In genomic region chr6:42790549-42791181, GRCh38 we compare ENCODE assay signal across 9 cellular contexts. TPM values are rescaled to one million over a fixed set of nuclear protein-coding genes. Genes with fewer than 3 reads are reported as not detected.
DNase-seq lines count a peak whose midpoint lies in the region; ATAC-seq and TF ChIP-seq lines count a peak whose summit lies in the region.
"Had no signal": no experiment of that assay in that cellular context is flagged by ENCODE, and none has a peak within 500 bp of the region (broad histone marks: within the 10 kb centered on the region; RNA-seq: fewer than 3 reads in every experiment).

No MANE protein-coding gene starts in this region.

- peaks cover 14% of the 10 kb centered on the region for H4K20me1 ChIP-seq in hepatocyte (ENCODE audit: insufficient read depth, poor library complexity, severe bottlenecking)

- H3K9me3 ChIP-seq in hepatocyte (ENCODE audit: low read depth): no peaks in the 10 kb centered on the region
- H3K9me3 ChIP-seq: SJSA1 had no signal

- H3K36me3 ChIP-seq in hepatocyte (replicated peaks; ENCODE audit: insufficient read depth, low read depth): no peaks in the 10 kb centered on the region

- no peak overlapping the region for H3K27ac ChIP-seq in hepatocyte
- H3K27ac ChIP-seq: SJSA1 had no signal

- no peak overlapping the region for H3K4me3 Mint-ChIP-seq in activated CD8-positive, alpha-beta T cell treated with anti-CD3 and anti-CD28 coated beads, Interleukin-2, amount 10 ng/mL, durations not matched to agents 7 days and 5 days
- peak overlapping the region; percentile 8 for H3K4me3 Mint-ChIP-seq in stimulated activated naive CD8-positive, alpha-beta T cell treated with anti-CD3 and anti-CD28 coated beads, Interleukin-15, Interleukin-2, amounts not matched to agents 100 ng/mL and 50 ng/mL, for 24 hours

- no peak overlapping the region for H3K4me2 ChIP-seq in hepatocyte

- no peak overlapping the region for H2AFZ ChIP-seq in hepatocyte

- POLR2A ChIA-PET in activated CD8-positive, alpha-beta T cell treated with anti-CD3 and anti-CD28 coated beads, Interleukin-2, amount 10 ng/mL, durations not matched to agents 7 days and 5 days (lab: Charles Lee): interaction anchor here (0.6 to 2.4 kb wide), 4 partner anchors 9 to 63 kb away, joined by 3 to 8 read pairs (median 4); partner anchors contain the start of gene TBCC

- H3K4me3 ChIP-seq in hepatocyte: no peak overlapping the region
- H3K4me3 ChIP-seq: SJSA1 had no signal

- peaks cover 23% of the 10 kb centered on the region for H3K4me1 Mint-ChIP-seq in activated CD8-positive, alpha-beta T cell treated with anti-CD3 and anti-CD28 coated beads, Interleukin-2, amount 10 ng/mL, durations not matched to agents 7 days and 5 days (ENCODE audit: low read depth)
- peaks cover 33% of the 10 kb centered on the region for H3K4me1 Mint-ChIP-seq in stimulated activated naive CD8-positive, alpha-beta T cell treated with anti-CD3 and anti-CD28 coated beads, Interleukin-15, Interleukin-2, amounts not matched to agents 100 ng/mL and 50 ng/mL, for 24 hours (ENCODE audit: low read depth)

- H3K79me2 ChIP-seq in hepatocyte: peaks cover 51% of the 10 kb centered on the region

- no peaks in the 10 kb centered on the region for H3K9me2 ChIP-seq in hepatocyte (replicated peaks; ENCODE audit: insufficient read depth)

- peak overlapping the region; percentile 7 for H3K27ac Mint-ChIP-seq in activated CD8-positive, alpha-beta T cell treated with anti-CD3 and anti-CD28 coated beads, Interleukin-2, amount 10 ng/mL, durations not matched to agents 7 days and 5 days
- H3K27ac Mint-ChIP-seq in stimulated activated naive CD8-positive, alpha-beta T cell treated with anti-CD3 and anti-CD28 coated beads, Interleukin-15, Interleukin-2, amounts not matched to agents 100 ng/mL and 50 ng/mL, for 24 hours: peak overlapping the region; percentile 85

- CTCF ChIA-PET in activated CD8-positive, alpha-beta T cell treated with anti-CD3 and anti-CD28 coated beads, Interleukin-2, amount 10 ng/mL, durations not matched to agents 7 days and 5 days (lab: Charles Lee): no interaction called here

- peaks cover 26% of the 10 kb centered on the region for H3K36me3 Mint-ChIP-seq in activated CD8-positive, alpha-beta T cell treated with anti-CD3 and anti-CD28 coated beads, Interleukin-2, amount 10 ng/mL, durations not matched to agents 7 days and 5 days (ENCODE audit: low read depth)
- H3K36me3 Mint-ChIP-seq in stimulated activated naive CD8-positive, alpha-beta T cell treated with anti-CD3 and anti-CD28 coated beads, Interleukin-15, Interleukin-2, amounts not matched to agents 100 ng/mL and 50 ng/mL, for 24 hours (ENCODE audit: low read depth): peaks cover 16% of the 10 kb centered on the region

- no peaks in the 10 kb centered on the region for H3K9me3 Mint-ChIP-seq in activated CD8-positive, alpha-beta T cell treated with anti-CD3 and anti-CD28 coated beads, Interleukin-2, amount 10 ng/mL, durations not matched to agents 7 days and 5 days (ENCODE audit: insufficient read depth)
- no peaks in the 10 kb centered on the region for H3K9me3 Mint-ChIP-seq in stimulated activated naive CD8-positive, alpha-beta T cell treated with anti-CD3 and anti-CD28 coated beads, Interleukin-15, Interleukin-2, amounts not matched to agents 100 ng/mL and 50 ng/mL, for 24 hours

- no peaks in the 10 kb centered on the region for H3K27me3 Mint-ChIP-seq in activated CD8-positive, alpha-beta T cell treated with anti-CD3 and anti-CD28 coated beads, Interleukin-2, amount 10 ng/mL, durations not matched to agents 7 days and 5 days (ENCODE audit: low read depth)
- no peaks in the 10 kb centered on the region for H3K27me3 Mint-ChIP-seq in stimulated activated naive CD8-positive, alpha-beta T cell treated with anti-CD3 and anti-CD28 coated beads, Interleukin-15, Interleukin-2, amounts not matched to agents 100 ng/mL and 50 ng/mL, for 24 hours

- 49% methylated on average over 5 of the region's 5 CpGs for WGBS in hepatocyte (ENCODE audit: low lambda C conversion rate, missing lambda C conversion rate)

- no peak for TF ChIP-seq CTCF in hepatocyte (IDR thresholded peaks at IDR 0.05; ENCODE audit: poor library complexity)

- H3K4me1 ChIP-seq in hepatocyte (ENCODE audit: insufficient read depth): peaks cover 19% of the 10 kb centered on the region

- peak; percentile 15 for DNase-seq in NCI-H82 (lab: John Stamatoyannopoulos, UW)
- no peak for DNase-seq in NCI-H82 treated with DMSO at 0.1 percent for 48 hours (lab: John Stamatoyannopoulos, UW; ENCODE audit: unreplicated experiment)
- DNase-seq in activated CD8-positive, alpha-beta T cell treated with anti-CD3 and anti-CD28 coated beads, Interleukin-2, amount 10 ng/mL, durations not matched to agents 7 days and 5 days: no peak
- DNase-seq in islet precursor cell: peak; percentile 77
- DNase-seq in hepatocyte (ENCODE audit: low spot score): no peak

- no peaks in the 10 kb centered on the region for H3K27me3 ChIP-seq in hepatocyte
- H3K27me3 ChIP-seq: SJSA1 had no signal

- no peak for ATAC-seq in activated CD8-positive, alpha-beta T cell treated with anti-CD3 and anti-CD28 coated beads, Interleukin-2, amount 10 ng/mL, durations not matched to agents 7 days and 5 days
- ATAC-seq in GM19023 (IDR thresholded peaks at IDR 0.05; ENCODE audit: unreplicated experiment): no peak
- no peak for ATAC-seq in HG03025 (IDR thresholded peaks at IDR 0.05; ENCODE audit: low FRiP score, unreplicated experiment)

RNA-seq across cellular contexts. Expression of gene BICRAL, which starts 8.8 kb away (rescaled TPM):
- 10 to 100 TPM; 18.0 to 18.8 TPM for total RNA-seq in activated CD8-positive, alpha-beta T cell treated with anti-CD3 and anti-CD28 coated beads, Interleukin-2, amount 10 ng/mL, durations not matched to agents 7 days and 5 days
- 6.3 and 8.1 TPM in 2 replicates for total RNA-seq in hepatocyte
- 2.1 and 3.1 TPM in 2 replicates for polyA plus RNA-seq in hepatocyte

RNA-seq across cellular contexts. Expression of gene TBCC, which starts 44.8 kb away (rescaled TPM):
- total RNA-seq in activated CD8-positive, alpha-beta T cell treated with anti-CD3 and anti-CD28 coated beads, Interleukin-2, amount 10 ng/mL, durations not matched to agents 7 days and 5 days: 10 to 100 TPM; 26.7 to 29.1 TPM
- total RNA-seq in hepatocyte: 28.9 and 30.2 TPM in 2 replicates
- polyA plus RNA-seq in hepatocyte: 22.1 and 31.5 TPM in 2 replicates

Comparison
In these comparisons a context has a peak if more than half of its experiments do, and no peak if none do; other contexts are left out.
1. DNase-seq: peak in NCI-H82 (single experiment) and islet precursor cell (single experiment); none in NCI-H82 treated with DMSO at 0.1 percent for 48 hours (single experiment), activated CD8-positive, alpha-beta T cell treated with anti-CD3 and anti-CD28 coated beads, Interleukin-2, amount 10 ng/mL, durations not matched to agents 7 days and 5 days (single experiment) and hepatocyte (single experiment).